18 cellular contexts compared by ENCODE assay signal in the genomic region with DNA sequence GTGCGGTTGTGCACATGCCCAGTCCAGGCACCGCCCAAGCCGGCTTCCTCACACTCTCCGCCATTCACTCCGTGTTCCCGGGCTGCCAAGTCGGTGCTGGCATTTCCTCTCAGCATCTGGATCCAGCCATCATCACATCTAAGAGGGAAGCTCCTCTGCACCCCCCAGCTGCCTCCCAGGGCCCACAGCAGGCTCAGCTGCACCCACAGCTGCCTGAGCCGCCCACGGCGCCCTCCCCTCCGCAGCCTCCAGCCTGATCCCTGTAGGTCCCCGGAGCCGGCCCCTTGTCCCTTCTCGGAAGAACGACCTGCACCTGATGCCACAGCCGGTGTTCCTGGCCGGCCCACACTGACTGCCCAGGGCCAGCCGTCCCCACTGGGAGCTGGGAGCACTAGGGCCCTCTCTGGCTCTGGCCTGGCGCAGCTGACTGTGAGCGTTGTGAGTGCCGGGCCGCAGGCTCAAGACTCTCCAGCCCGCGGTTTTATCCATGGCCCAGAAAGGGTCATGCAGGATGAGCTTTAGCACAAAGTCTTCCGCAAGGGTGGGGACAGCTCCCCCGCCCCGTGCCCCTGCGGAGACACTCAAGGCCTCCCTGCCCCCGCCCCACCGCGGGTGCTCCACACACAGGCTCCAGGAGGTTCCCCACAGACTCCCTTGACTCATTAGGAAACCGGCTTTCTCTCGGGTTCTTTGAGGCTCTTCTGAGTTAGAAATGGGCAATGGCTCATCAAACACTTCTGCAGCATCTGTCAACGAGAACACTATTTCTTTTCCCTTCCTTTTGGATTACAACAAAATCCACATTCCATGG. TPM values are rescaled to one million over a fixed set of nuclear protein-coding genes. Genes with fewer than 3 reads are reported as not detected.
DNase-seq lines count a peak whose midpoint lies in the region; ATAC-seq, FAIRE-seq and TF ChIP-seq lines count a peak whose summit lies in the region.
"Had no signal": no experiment of that assay in that cellular context is flagged by ENCODE, and none has a peak within 500 bp of the region (broad histone marks: within the 10 kb centered on the region; RNA-seq: fewer than 3 reads in every experiment).

No MANE protein-coding gene starts in this region.

- H2AFZ ChIP-seq in astrocyte (ENCODE audit: low read depth, low read length), result no peak overlapping the region

- H3K9ac ChIP-seq in astrocyte (ENCODE audit: low read length), result no peak overlapping the region

- no peak overlapping the region for H3K4me2 ChIP-seq in astrocyte (ENCODE audit: low read length)

- DNase-seq in left cardiac atrium (peak; percentile 15), left ventricle myocardium inferior (no peak), astrocyte (ENCODE audit: low read depth) (no peak), mesothelial cell of epicardium (ENCODE audit: low spot score in 2 of 2, unreplicated experiment in 2 of 2) (peak in 1 of 2 experiments; percentile 14), stromal cell of bone marrow (ENCODE audit: low read depth) (peak; percentile 5), NCI-H524 (lab: John Stamatoyannopoulos, UW) (no peak)
- no peak for DNase-seq in stimulated activated CD4-positive, alpha-beta T cell treated with anti-CD3 and anti-CD28 coated beads, Interleukin-4, amount 100 ng/mL, for 24 hours
- DNase-seq: activated CD4-positive, alpha-beta T cell treated with anti-CD3 and anti-CD28 coated beads, Interleukin-2, amount 50 U/mL, for 48 hours; activated naive CD4-positive, alpha-beta T cell treated with anti-CD3 and anti-CD28 coated beads, Interleukin-2, amount 10 ng/mL, durations not matched to agents 7 days and 5 days; NCI-H1417; stimulated activated CD8-positive, alpha-beta memory T cell treated with anti-CD3 and anti-CD28 coated beads, Interleukin-4, amount 100 ng/mL, for 48 hours had no signal

- H3K27ac ChIP-seq in left ventricle myocardium inferior (replicated peaks) (no peak overlapping the region), astrocyte (ENCODE audit: low read depth, low read length) (no peak overlapping the region)
- H3K27ac ChIP-seq: SJSA1 had no signal

- TF ChIP-seq CTCF in left ventricle myocardium inferior (IDR thresholded peaks at IDR 0.05; ENCODE audit: borderline replicate concordance) (no peak), astrocyte (IDR thresholded peaks at IDR 0.05; ENCODE audit: insufficient read depth, low read depth, low read length) (no peak), mesothelial cell of epicardium (IDR thresholded peaks at IDR 0.05; ENCODE audit: unreplicated experiment) (no peak)

- no peaks in the 10 kb centered on the region for H3K36me3 ChIP-seq in left ventricle myocardium inferior
- no peaks in the 10 kb centered on the region for H3K36me3 ChIP-seq in astrocyte (ENCODE audit: insufficient read depth, low read length)
- H3K36me3 ChIP-seq: heart left ventricle, SJSA1 had no signal

- no peak overlapping the region for H3K27ac Mint-ChIP-seq in astrocyte (ENCODE audit: unreplicated experiment)
- H3K27ac Mint-ChIP-seq in mesothelial cell of epicardium, result peak overlapping the region; percentile 17
- H3K27ac Mint-ChIP-seq: activated naive CD4-positive, alpha-beta T cell treated with anti-CD3 and anti-CD28 coated beads, Interleukin-2, amount 10 ng/mL, durations not matched to agents 7 days and 5 days; CD4-positive, alpha-beta T cell; T-helper 1 cell treated with Interleukin-12 subunit alpha and Interleukin-12 subunit beta and Interleukin-4 antibody, amounts not matched to agents 30 μg/mL and 1 μg/mL, for 36 hours had no signal

- H3K27me3 ChIP-seq in left ventricle myocardium inferior (ENCODE audit: low read depth), result peaks cover 24% of the 10 kb centered on the region
- H3K27me3 ChIP-seq in astrocyte (ENCODE audit: insufficient read depth, low read length), result no peaks in the 10 kb centered on the region
- H3K27me3 ChIP-seq: SJSA1 had no signal

- intact Hi-C loops in left cardiac atrium (cut with DNase I), result no loop called here
- intact Hi-C loops in left ventricle myocardium inferior (cut with micrococcal nuclease), result no loop called here

- H3K36me3 Mint-ChIP-seq in astrocyte (ENCODE audit: low read depth, unreplicated experiment) (peaks cover 3% of the 10 kb centered on the region), mesothelial cell of epicardium (no peaks in the 10 kb centered on the region)
- H3K36me3 Mint-ChIP-seq: activated naive CD4-positive, alpha-beta T cell treated with anti-CD3 and anti-CD28 coated beads, Interleukin-2, amount 10 ng/mL, durations not matched to agents 7 days and 5 days had no signal

- H3K4me1 ChIP-seq in left ventricle myocardium inferior, result no peaks in the 10 kb centered on the region
- no peaks in the 10 kb centered on the region for H3K4me1 ChIP-seq in astrocyte (ENCODE audit: insufficient read depth, low read length)
- H3K4me1 ChIP-seq: heart left ventricle, SJSA1 had no signal

- H3K79me2 ChIP-seq in astrocyte (ENCODE audit: insufficient read depth, low read length), result no peaks in the 10 kb centered on the region

- peak; percentile 60 for FAIRE-seq in astrocyte (lab: Jason Lieb, UNC)
- FAIRE-seq: colon had no signal

- H3K4me3 Mint-ChIP-seq in astrocyte (ENCODE audit: unreplicated experiment), result no peak overlapping the region
- H3K4me3 Mint-ChIP-seq in mesothelial cell of epicardium, result no peak overlapping the region
- H3K4me3 Mint-ChIP-seq: activated naive CD4-positive, alpha-beta T cell treated with anti-CD3 and anti-CD28 coated beads, Interleukin-2, amount 10 ng/mL, durations not matched to agents 7 days and 5 days; CD4-positive, alpha-beta T cell; T-helper 1 cell treated with Interleukin-12 subunit alpha and Interleukin-12 subunit beta and Interleukin-4 antibody, amounts not matched to agents 30 μg/mL and 1 μg/mL, for 36 hours had no signal

- H3K9me3 ChIP-seq in left ventricle myocardium inferior (replicated peaks), result peaks cover under 1% of the 10 kb centered on the region
- H3K9me3 ChIP-seq in astrocyte (ENCODE audit: insufficient read depth, low read depth, low read length), result no peaks in the 10 kb centered on the region
- H3K9me3 ChIP-seq: heart left ventricle, SJSA1 had no signal

- H3K4me1 Mint-ChIP-seq in astrocyte (ENCODE audit: low read depth, unreplicated experiment) (peaks cover 7% of the 10 kb centered on the region), mesothelial cell of epicardium (peaks cover 5% of the 10 kb centered on the region)
- H3K4me1 Mint-ChIP-seq: activated naive CD4-positive, alpha-beta T cell treated with anti-CD3 and anti-CD28 coated beads, Interleukin-2, amount 10 ng/mL, durations not matched to agents 7 days and 5 days had no signal

- H3K9me3 Mint-ChIP-seq in astrocyte (ENCODE audit: unreplicated experiment) (no peaks in the 10 kb centered on the region), mesothelial cell of epicardium (no peaks in the 10 kb centered on the region)
- H3K9me3 Mint-ChIP-seq: activated naive CD4-positive, alpha-beta T cell treated with anti-CD3 and anti-CD28 coated beads, Interleukin-2, amount 10 ng/mL, durations not matched to agents 7 days and 5 days; CD4-positive, alpha-beta T cell; T-helper 1 cell treated with Interleukin-12 subunit alpha and Interleukin-12 subunit beta and Interleukin-4 antibody, amounts not matched to agents 30 μg/mL and 1 μg/mL, for 36 hours had no signal

- H4K20me1 ChIP-seq in astrocyte (ENCODE audit: insufficient read depth, low read length), result no peaks in the 10 kb centered on the region

- no peak overlapping the region for H3K4me3 ChIP-seq in left ventricle myocardium inferior
- H3K4me3 ChIP-seq in astrocyte (ENCODE audit: insufficient read depth, low read depth, low read length), result no peak overlapping the region
- H3K4me3 ChIP-seq: heart left ventricle, SJSA1 had no signal

- peak; percentile 13 to 19 for ATAC-seq in left cardiac atrium
- ATAC-seq in GM21381 (IDR thresholded peaks at IDR 0.05; ENCODE audit: unreplicated experiment), result no peak

- H3K27me3 Mint-ChIP-seq in astrocyte (ENCODE audit: low read depth, unreplicated experiment) (peaks cover 7% of the 10 kb centered on the region), mesothelial cell of epicardium (ENCODE audit: low read depth) (no peaks in the 10 kb centered on the region)
- H3K27me3 Mint-ChIP-seq: CD4-positive, alpha-beta T cell had no signal

RNA-seq across cellular contexts. Expression of a gene that starts 31.3 kb away (rescaled TPM):
- total RNA-seq in left cardiac atrium (1 to 10 TPM; 1.2 to 1.7 TPM), left ventricle myocardium inferior (0.99 TPM), astrocyte (1.3 and 1.5 TPM in 2 replicates), mesothelial cell of epicardium (3.1 to 4.1 TPM (median 3.2 TPM) in 3 replicates)
- total RNA-seq: CD4-positive, alpha-beta T cell; OCI-LY7 had no signal

Comparison
In these comparisons a context has a peak if more than half of its experiments do, and no peak if none do; other contexts are left out.
1. DNase-seq: peak in left cardiac atrium (single experiment) and stromal cell of bone marrow (single experiment); none in left ventricle myocardium inferior (single experiment), astrocyte (single experiment), stimulated activated CD4-positive, alpha-beta T cell treated with anti-CD3 and anti-CD28 coated beads, Interleukin-4, amount 100 ng/mL, for 24 hours (single experiment) and NCI-H524 (0 of 2).